Comparison of ENCODE assay signal across 8 cellular contexts in the genomic region with DNA sequence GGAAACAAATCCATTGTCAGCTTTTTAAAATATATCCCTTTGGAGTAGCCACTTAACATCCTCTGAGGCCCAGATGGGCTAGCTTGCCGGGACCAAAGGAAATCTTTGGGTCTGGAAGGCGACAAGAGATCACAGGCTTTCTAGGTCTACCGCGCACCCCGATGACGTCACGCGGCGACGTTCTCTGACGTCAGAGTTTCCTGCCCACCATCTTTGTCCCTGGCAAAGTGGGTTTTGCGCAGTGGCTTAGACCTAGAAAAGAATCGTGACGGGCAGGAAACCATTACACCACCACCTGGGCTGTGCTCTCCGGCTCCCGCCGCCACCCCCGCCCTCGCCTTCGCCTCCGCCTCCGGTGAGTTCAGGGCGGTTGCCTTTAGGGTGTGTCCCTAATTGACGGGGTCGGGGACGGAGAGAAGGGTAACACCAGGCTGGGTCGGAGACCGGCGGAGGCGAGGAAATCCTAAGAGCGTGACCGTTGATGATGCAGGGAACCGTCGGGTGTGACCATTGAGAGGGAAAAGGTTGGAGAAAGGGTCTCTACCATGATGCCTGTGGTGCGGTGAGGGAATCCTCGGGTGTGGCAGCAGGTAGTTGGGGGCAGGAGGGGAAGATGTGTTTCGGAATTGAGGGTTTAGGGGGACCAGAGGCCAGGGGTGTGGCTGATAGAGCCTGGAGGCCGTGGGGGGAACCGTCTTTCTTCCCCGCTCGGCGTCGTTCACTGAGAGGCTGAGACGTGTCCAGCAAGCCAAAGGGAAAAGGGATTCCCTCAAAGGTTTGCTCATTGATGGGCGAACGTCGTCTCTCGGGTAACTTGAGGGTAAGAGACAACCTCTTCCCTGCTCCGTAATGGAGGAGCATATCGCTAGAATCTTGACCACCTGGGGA. TPM values are rescaled to one million over a fixed set of nuclear protein-coding genes. Genes with fewer than 3 reads are reported as not detected.
A peak's percentile ranks its signal among the peaks of the same experiment; 100 is the strongest.
DNase-seq lines count a peak whose midpoint lies in the region; ATAC-seq and TF ChIP-seq lines count a peak whose summit lies in the region.

A gene (plus strand): TSS at position 249 of the 888 bp plus-strand sequence. CDS start 6,709 bp downstream, outside the sequence.

- peaks cover 32% of the 10 kb centered on the region for H3K4me1 Mint-ChIP-seq in activated CD8-positive, alpha-beta memory T cell treated with anti-CD3 and anti-CD28 coated beads, Interleukin-2, amount 10 ng/mL, durations not matched to agents 7 days and 5 days
- H3K4me1 Mint-ChIP-seq in endodermal cell, result peaks cover 15% of the 10 kb centered on the region

- peak within 1 kb of the TSS; percentile 92 for H3K4me3 ChIP-seq in NT2/D1 (ENCODE audit: insufficient read length, low read depth)
- H3K4me3 ChIP-seq in endodermal cell (ENCODE audit: low read length), result peak within 1 kb of the TSS; percentile 97
- peak within 1 kb of the TSS; percentile 85 for H3K4me3 ChIP-seq in mesendoderm (ENCODE audit: low read length)

- no peak within 1 kb of the TSS for H4K8ac ChIP-seq in mesendoderm (ENCODE audit: low read depth, low read length)

- TF ChIP-seq CTCF in endodermal cell (conservative IDR thresholded peaks at IDR 0.05), result no peak

- H3K4ac ChIP-seq in mesendoderm (ENCODE audit: low read depth, low read length), result peak within 1 kb of the TSS; percentile 89

- no peaks in the 10 kb centered on the region for H3K9me3 ChIP-seq in NT2/D1 (ENCODE audit: insufficient read depth, low read length)
- H3K9me3 ChIP-seq in endodermal cell (ENCODE audit: control insufficient read depth, low read length), result no peaks in the 10 kb centered on the region

- peak within 1 kb of the TSS; percentile 88 for H3K18ac ChIP-seq in mesendoderm (ENCODE audit: low read length)

- peak within 1 kb of the TSS; percentile 98 for H3K27ac Mint-ChIP-seq in activated CD8-positive, alpha-beta memory T cell treated with anti-CD3 and anti-CD28 coated beads, Interleukin-2, amount 10 ng/mL, durations not matched to agents 7 days and 5 days
- H3K27ac Mint-ChIP-seq in endodermal cell, result peak within 1 kb of the TSS; percentile 99

- H3K27me3 Mint-ChIP-seq in activated CD8-positive, alpha-beta memory T cell treated with anti-CD3 and anti-CD28 coated beads, Interleukin-2, amount 10 ng/mL, durations not matched to agents 7 days and 5 days, result no peaks in the 10 kb centered on the region
- H3K27me3 Mint-ChIP-seq in endodermal cell (ENCODE audit: insufficient read depth), result peaks cover 16% of the 10 kb centered on the region

- H2BK15ac ChIP-seq in mesendoderm (replicated peaks; ENCODE audit: low read depth), result no peak within 1 kb of the TSS

- H3K23ac ChIP-seq in mesendoderm (ENCODE audit: low read length), result peak within 1 kb of the TSS; percentile 0

- no peak within 1 kb of the TSS for H2BK120ac ChIP-seq in mesendoderm (ENCODE audit: low read depth, low read length)

- H3K9ac ChIP-seq in NT2/D1 (ENCODE audit: insufficient read length, low read depth) (peak within 1 kb of the TSS; percentile 79), endodermal cell (ENCODE audit: extremely low read depth, low read length, poor library complexity, severe bottlenecking) (peak within 1 kb of the TSS; percentile 96), mesendoderm (ENCODE audit: low read length) (peak within 1 kb of the TSS; percentile 91)

- peak within 1 kb of the TSS; percentile 93 for H3K27ac ChIP-seq in endodermal cell (ENCODE audit: low read depth, low read length)
- peak within 1 kb of the TSS; percentile 45 for H3K27ac ChIP-seq in mesendoderm (ENCODE audit: low read depth, low read length)

- DNase-seq in COLO829 (ENCODE audit: low spot score) (peak; percentile 97), HUDEP-2 (lab: John Stamatoyannopoulos, UW; ENCODE audit: unreplicated experiment in 76 of 76) (peak; percentile 33 to 95 (median 87)), NT2/D1 (ENCODE audit: low read depth, low spot score) (peak; percentile 90), endodermal cell (peak; percentile 100), mesendoderm (peak; percentile 98)
- peak; percentile 98 for DNase-seq in activated CD8-positive, alpha-beta memory T cell treated with anti-CD3 and anti-CD28 coated beads, Interleukin-2, amount 10 ng/mL, durations not matched to agents 7 days and 5 days
- DNase-seq in stimulated activated CD8-positive, alpha-beta memory T cell treated with anti-CD3 and anti-CD28 coated beads, Interleukin-15, amount 100 ng/mL, for 1 hour (ENCODE audit: low read depth), result peak; percentile 99

- no peaks in the 10 kb centered on the region for H3K9me3 Mint-ChIP-seq in activated CD8-positive, alpha-beta memory T cell treated with anti-CD3 and anti-CD28 coated beads, Interleukin-2, amount 10 ng/mL, durations not matched to agents 7 days and 5 days (ENCODE audit: low read depth)
- H3K9me3 Mint-ChIP-seq in endodermal cell, result no peaks in the 10 kb centered on the region

- peaks cover 4% of the 10 kb centered on the region for H3K79me1 ChIP-seq in mesendoderm (ENCODE audit: low read length)

- H3K4me1 ChIP-seq in NT2/D1 (ENCODE audit: insufficient read depth, insufficient read length) (no peaks in the 10 kb centered on the region), endodermal cell (ENCODE audit: control insufficient read depth, insufficient read depth, low read length) (peaks cover 13% of the 10 kb centered on the region), mesendoderm (ENCODE audit: control insufficient read depth, low read depth, low read length) (peaks cover 3% of the 10 kb centered on the region)

- H2AK5ac ChIP-seq in mesendoderm (ENCODE audit: low read length), result no peak within 1 kb of the TSS

- H4K5ac ChIP-seq in mesendoderm (ENCODE audit: low read length), result peak within 1 kb of the TSS; percentile 99

- H2BK5ac ChIP-seq in mesendoderm (ENCODE audit: low read length), result peak within 1 kb of the TSS; percentile 9

- peak within 1 kb of the TSS; percentile 73 for H3K4me2 ChIP-seq in mesendoderm (ENCODE audit: low read length)

- peaks cover 5% of the 10 kb centered on the region for H3K36me3 Mint-ChIP-seq in activated CD8-positive, alpha-beta memory T cell treated with anti-CD3 and anti-CD28 coated beads, Interleukin-2, amount 10 ng/mL, durations not matched to agents 7 days and 5 days
- no peaks in the 10 kb centered on the region for H3K36me3 Mint-ChIP-seq in endodermal cell (ENCODE audit: low read depth)

- peak within 1 kb of the TSS; percentile 96 for H3K56ac ChIP-seq in mesendoderm (ENCODE audit: low read length)

- peaks cover 27% of the 10 kb centered on the region for H3K79me2 ChIP-seq in mesendoderm (ENCODE audit: control insufficient read depth, insufficient read depth, low read length)

- H3K27me3 ChIP-seq in NT2/D1 (ENCODE audit: insufficient read depth, insufficient read length) (no peaks in the 10 kb centered on the region), endodermal cell (ENCODE audit: control insufficient read depth, insufficient read depth, low read length, poor library complexity, severe bottlenecking) (peaks cover 23% of the 10 kb centered on the region), mesendoderm (ENCODE audit: insufficient read depth, low read length, poor library complexity) (no peaks in the 10 kb centered on the region)

- peak within 1 kb of the TSS; percentile 96 for H3K4me3 Mint-ChIP-seq in activated CD8-positive, alpha-beta memory T cell treated with anti-CD3 and anti-CD28 coated beads, Interleukin-2, amount 10 ng/mL, durations not matched to agents 7 days and 5 days
- H3K4me3 Mint-ChIP-seq in endodermal cell, result peak within 1 kb of the TSS; percentile 95

- 0 to 1% methylated on average over 34 to 50 of the region's 50 CpGs for WGBS in endodermal cell (ENCODE audit: insufficient coverage in 1 of 2, insufficient read length in 1 of 2), 2 experiments
- no CpG with 5 or more reads among the region's 50 CpGs for WGBS in mesendoderm (ENCODE audit: extremely low coverage, insufficient coverage, low lambda C conversion rate)

- H3K36me3 ChIP-seq in NT2/D1 (ENCODE audit: insufficient read depth, insufficient read length, low read length) (peaks cover 4% of the 10 kb centered on the region), endodermal cell (ENCODE audit: control insufficient read depth, insufficient read depth, low read length) (no peaks in the 10 kb centered on the region), mesendoderm (ENCODE audit: control insufficient read depth, insufficient read depth, low read length) (no peaks in the 10 kb centered on the region)

- CTCF ChIA-PET in activated CD8-positive, alpha-beta memory T cell treated with anti-CD3 and anti-CD28 coated beads, Interleukin-2, amount 10 ng/mL, durations not matched to agents 7 days and 5 days (lab: Charles Lee), result interaction anchor here (1.1 to 2.2 kb wide), 8 partner anchors 8 to 52 kb away, joined by 3 to 14 read pairs (median 6); a partner anchor contains a TSS

- ATAC-seq in GM21367 (IDR thresholded peaks at IDR 0.05; ENCODE audit: unreplicated experiment), result peak; percentile 64
- peak; percentile 97 for ATAC-seq in activated CD8-positive, alpha-beta memory T cell treated with anti-CD3 and anti-CD28 coated beads, Interleukin-2, amount 10 ng/mL, durations not matched to agents 7 days and 5 days

RNA-seq across cellular contexts. Expression of the gene that starts here (rescaled TPM):
- total RNA-seq in activated CD8-positive, alpha-beta memory T cell treated with anti-CD3 and anti-CD28 coated beads, Interleukin-2, amount 10 ng/mL, durations not matched to agents 7 days and 5 days, result 100 to 1,000 TPM; 166 to 184 TPM
- 100 to 1,000 TPM; 255 to 258 TPM for total RNA-seq in endodermal cell
- polyA plus RNA-seq in endodermal cell (2013, experiment 1 of 2), result 150 TPM
- 143 TPM for polyA plus RNA-seq in endodermal cell (2013, experiment 2 of 2)
- 92.8 TPM for polyA plus RNA-seq in mesendoderm (2013, experiment 1 of 2)
- 92.2 TPM for polyA plus RNA-seq in mesendoderm (2013, experiment 2 of 2)

Comparison
In these comparisons a context has a peak if more than half of its experiments do, and no peak if none do; other contexts are left out.
1. Peak in every context shown above with its lines: DNase-seq, ATAC-seq, H3K4me3 ChIP-seq and H3K27ac ChIP-seq.